ENCODE assay signal across 8 cellular contexts in genomic region chr5:121962943-121963342, GRCh38. TPM values are rescaled to one million over a fixed set of nuclear protein-coding genes. Genes with fewer than 3 reads are reported as not detected.
DNase-seq lines count a peak whose midpoint lies in the region; ATAC-seq and TF ChIP-seq lines count a peak whose summit lies in the region.

No MANE protein-coding gene starts in this region.

- H3K4me3 ChIP-seq in DND-41 (ENCODE audit: low read depth in 1 of 2, low read length in 2 of 2) (peak overlapping the region; percentile 86 to 91), MG63 (peak overlapping the region; percentile 82), neural progenitor cell (peak overlapping the region; percentile 81)

- H3F3A ChIP-seq in neural progenitor cell (ENCODE audit: low read depth), result no peaks in the 10 kb centered on the region

- peak overlapping the region; percentile 97 to 98 for H3K27ac Mint-ChIP-seq in effector memory CD8-positive, alpha-beta T cell
- H3K27ac Mint-ChIP-seq in neural progenitor cell, result no peak overlapping the region

- H4K20me1 ChIP-seq in DND-41 (ENCODE audit: insufficient read depth, low read length), result peaks cover 17% of the 10 kb centered on the region; the same call in 1 of the 2 replicates
- H4K20me1 ChIP-seq in neural progenitor cell (ENCODE audit: low read depth), result peaks cover 6% of the 10 kb centered on the region

- H3K9me3 Mint-ChIP-seq in effector memory CD8-positive, alpha-beta T cell, result no peaks in the 10 kb centered on the region
- peaks cover 12% of the 10 kb centered on the region for H3K9me3 Mint-ChIP-seq in neural progenitor cell

- ATAC-seq in DND-41 (ENCODE audit: insufficient read depth, low read depth) (no peak), HG02970 (IDR thresholded peaks at IDR 0.05; ENCODE audit: low FRiP score, unreplicated experiment) (no peak)
- ATAC-seq in effector memory CD8-positive, alpha-beta T cell (replicated peaks), result no peak

- H2AFZ ChIP-seq in DND-41 (ENCODE audit: low read depth, low read length) (no peak overlapping the region), neural progenitor cell (replicated peaks) (no peak overlapping the region)

- no peak for DNase-seq in DND-41
- DNase-seq in MG63, result no peak
- DNase-seq in effector memory CD8-positive, alpha-beta T cell, result no peak
- DNase-seq in neural progenitor cell (ENCODE audit: low spot score), result no peak
- DNase-seq in islet precursor cell, result no peak
- no peak for DNase-seq in stimulated activated naive CD4-positive, alpha-beta T cell (lab: John Stamatoyannopoulos, UW)
- DNase-seq in NCI-H1105 (lab: John Stamatoyannopoulos, UW), result no peak

- TF ChIP-seq CTCF in DND-41 (IDR thresholded peaks at IDR 0.05; ENCODE audit: borderline replicate concordance, extremely low read depth, low read length, poor library complexity, severe bottlenecking), result no peak
- TF ChIP-seq CTCF in neural progenitor cell (IDR thresholded peaks at IDR 0.05), result no peak

- H3K9ac ChIP-seq in DND-41 (ENCODE audit: low read depth, low read length), result peak overlapping the region; percentile 75
- peak overlapping the region; percentile 78 for H3K9ac ChIP-seq in neural progenitor cell

- H3K27me3 ChIP-seq in DND-41 (ENCODE audit: insufficient read depth, low read length, poor library complexity) (no peaks in the 10 kb centered on the region), MG63 (no peaks in the 10 kb centered on the region), neural progenitor cell (no peaks in the 10 kb centered on the region)

- peaks cover 31 to 40% of the 10 kb centered on the region in 2 donors for H3K4me1 Mint-ChIP-seq in effector memory CD8-positive, alpha-beta T cell (ENCODE audit: low read depth in 2 of 2)
- H3K4me1 Mint-ChIP-seq in neural progenitor cell, result peaks cover 20% of the 10 kb centered on the region

- peaks cover 7% of the 10 kb centered on the region for H3K36me3 ChIP-seq in DND-41 (ENCODE audit: insufficient read depth, low read length)
- H3K36me3 ChIP-seq in MG63, result peaks cover 10% of the 10 kb centered on the region
- no peaks in the 10 kb centered on the region for H3K36me3 ChIP-seq in neural progenitor cell

- H3K27me3 Mint-ChIP-seq in effector memory CD8-positive, alpha-beta T cell, result peaks cover 6 to 11% of the 10 kb centered on the region in 2 donors
- H3K27me3 Mint-ChIP-seq in neural progenitor cell (ENCODE audit: insufficient read depth, low read depth), result peaks cover 6% of the 10 kb centered on the region

- H3K9me3 ChIP-seq in DND-41 (ENCODE audit: insufficient read depth, low read length, severe bottlenecking) (no peaks in the 10 kb centered on the region), MG63 (peaks cover 4% of the 10 kb centered on the region; the same call in 1 of the 2 replicates), neural progenitor cell (ENCODE audit: low read depth) (no peaks in the 10 kb centered on the region)

- peaks cover 59% of the 10 kb centered on the region for H3K79me2 ChIP-seq in DND-41 (ENCODE audit: insufficient read depth, low read length)
- peaks cover 60% of the 10 kb centered on the region for H3K79me2 ChIP-seq in neural progenitor cell (ENCODE audit: low read depth)

- peaks cover 20% of the 10 kb centered on the region for H3K36me3 Mint-ChIP-seq in effector memory CD8-positive, alpha-beta T cell (ENCODE audit: insufficient read depth)
- peaks cover 12% of the 10 kb centered on the region for H3K36me3 Mint-ChIP-seq in neural progenitor cell

- H3K4me3 Mint-ChIP-seq in effector memory CD8-positive, alpha-beta T cell, result peak overlapping the region; percentile 95 to 98
- peak overlapping the region; percentile 98 for H3K4me3 Mint-ChIP-seq in neural progenitor cell

- H3K4me2 ChIP-seq in DND-41 (ENCODE audit: insufficient read depth, low read length) (peak overlapping the region; percentile 94), neural progenitor cell (peak overlapping the region; percentile 96)

- H3K4me1 ChIP-seq in DND-41 (ENCODE audit: insufficient read depth, low read length) (peaks cover 30% of the 10 kb centered on the region), neural progenitor cell (peaks cover 9% of the 10 kb centered on the region)

- H3K27ac ChIP-seq in DND-41 (ENCODE audit: low read length), result peak overlapping the region; percentile 87
- H3K27ac ChIP-seq in neural progenitor cell, result no peak overlapping the region

RNA-seq across cellular contexts. Expression of gene SRFBP1, which starts 1.2 kb away (rescaled TPM):
- total RNA-seq in MG63 (2014; rRNA removed; shearing (Covaris generic); ENCODE audit: low replicate concordance), result 16.7 and 32.6 TPM in 2 replicates
- 17.7 and 25.0 TPM in 2 replicates for total RNA-seq in neural progenitor cell (ENCODE audit: low replicate concordance)
